ENCODE assay signal across 7 cellular contexts in the genomic region with DNA sequence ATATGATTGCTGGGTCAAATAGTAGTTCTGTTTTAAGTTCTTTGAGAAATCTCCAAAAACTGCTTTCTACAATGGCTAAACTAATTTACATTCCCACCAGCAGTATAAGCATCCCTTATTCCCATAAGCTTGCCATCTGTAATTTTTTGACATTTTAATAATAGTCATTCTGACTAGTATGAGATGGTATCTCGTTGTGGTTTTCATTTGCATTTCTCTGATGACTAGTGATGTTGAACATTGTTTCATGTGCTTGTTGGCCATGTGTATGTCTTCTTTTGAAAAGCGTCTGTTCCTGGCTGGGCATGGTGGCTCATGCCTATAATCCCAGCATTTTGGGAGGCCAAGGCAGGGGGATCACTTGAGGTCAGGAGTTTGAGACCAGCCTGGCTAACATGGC. TPM values are rescaled to one million over a fixed set of nuclear protein-coding genes. Genes with fewer than 3 reads are reported as not detected.
"Had no signal": no experiment of that assay in that cellular context is flagged by ENCODE, and none has a peak within 500 bp of the region (broad histone marks: within the 10 kb centered on the region; RNA-seq: fewer than 3 reads in every experiment).

No MANE protein-coding gene starts in this region.

RNA-seq across cellular contexts. Expression of a gene that starts 21.2 kb away (rescaled TPM):
- total RNA-seq: GM23338, H1, H9, HepG2, HFFc6, HT-29 had no signal
- polyA plus RNA-seq: GM23338, H1, HepG2, IgD-negative memory B cell had no signal
